21 cellular contexts compared by ENCODE assay signal in genomic region chr11:16749666-16750065, GRCh38. TPM values are rescaled to one million over a fixed set of nuclear protein-coding genes. Genes with fewer than 3 reads are reported as not detected.
DNase-seq lines count a peak whose midpoint lies in the region; ATAC-seq and TF ChIP-seq lines count a peak whose summit lies in the region.
"Had no signal": no experiment of that assay in that cellular context is flagged by ENCODE, and none has a peak within 500 bp of the region (broad histone marks: within the 10 kb centered on the region; RNA-seq: fewer than 3 reads in every experiment).

No MANE protein-coding gene starts in this region.

- no peaks in the 10 kb centered on the region for H3K27me3 Mint-ChIP-seq in CD8-positive, alpha-beta T cell (ENCODE audit: low read depth)
- H3K27me3 Mint-ChIP-seq in activated T-helper 1 cell treated with anti-CD3 and anti-CD28 coated beads, Interleukin-12 subunit alpha, Interleukin-12 subunit beta, Interleukin-2, Interleukin-4 antibody, amounts not matched to agents 30 ng/mL and 10 ng/mL and 1 ng/mL, durations not matched to agents 14 hours and 24 hours and 36 hours (ENCODE audit: insufficient read depth), result no peaks in the 10 kb centered on the region
- H3K27me3 Mint-ChIP-seq: activated naive CD8-positive, alpha-beta T cell treated with anti-CD3 and anti-CD28 coated beads, Interleukin-2, amount 10 ng/mL, durations not matched to agents 7 days and 5 days; naive thymus-derived CD4-positive, alpha-beta T cell had no signal

- H3K4me1 ChIP-seq in CD8-positive, alpha-beta T cell (ENCODE audit: insufficient read depth, low read length), result peaks cover 16% of the 10 kb centered on the region
- H3K4me1 ChIP-seq: transverse colon had no signal

- H3K4me3 ChIP-seq in CD8-positive, alpha-beta T cell (ENCODE audit: low read depth, low read length), result no peak overlapping the region
- H3K4me3 ChIP-seq: body of pancreas, right lobe of liver, transverse colon had no signal

- no peak for ATAC-seq in CD8-positive, alpha-beta T cell
- ATAC-seq in GM18861 (IDR thresholded peaks at IDR 0.05; ENCODE audit: unreplicated experiment) (peak; percentile 77), HG02759 (IDR thresholded peaks at IDR 0.05; ENCODE audit: unreplicated experiment) (peak; percentile 67), HG02852 (IDR thresholded peaks at IDR 0.05; ENCODE audit: unreplicated experiment) (no peak)
- ATAC-seq: body of pancreas; HCT116; HepG2; left colon; naive thymus-derived CD4-positive, alpha-beta T cell; right lobe of liver had no signal

- peaks cover 87% of the 10 kb centered on the region for H3K36me3 Mint-ChIP-seq in CD8-positive, alpha-beta T cell
- peaks cover 67% of the 10 kb centered on the region for H3K36me3 Mint-ChIP-seq in activated T-helper 1 cell treated with anti-CD3 and anti-CD28 coated beads, Interleukin-12 subunit alpha, Interleukin-12 subunit beta, Interleukin-2, Interleukin-4 antibody, amounts not matched to agents 30 ng/mL and 10 ng/mL and 1 ng/mL, durations not matched to agents 14 hours and 24 hours and 36 hours (ENCODE audit: low read depth)

- H3K36me3 ChIP-seq in CD8-positive, alpha-beta T cell (ENCODE audit: insufficient read depth, low read length), result peaks cover 41% of the 10 kb centered on the region

- DNase-seq in CD8-positive, alpha-beta T cell, result no peak
- no peak for DNase-seq in activated T-helper 1 cell treated with anti-CD3 and anti-CD28 coated beads, Interleukin-12 subunit alpha, Interleukin-12 subunit beta, Interleukin-2, Interleukin-4 antibody, amounts not matched to agents 30 ng/mL and 10 ng/mL and 1 ng/mL, durations not matched to agents 14 hours and 24 hours and 36 hours (ENCODE audit: low spot score)
- no peak for DNase-seq in GM19240 (ENCODE audit: insufficient read length, low spot score)
- no peak for DNase-seq in NCI-H446 (lab: John Stamatoyannopoulos, UW)
- DNase-seq: activated naive CD8-positive, alpha-beta T cell treated with anti-CD3 and anti-CD28 coated beads, Interleukin-2, amount 10 ng/mL, durations not matched to agents 7 days and 5 days; body of pancreas; DMS79 treated with DMSO at 0.1 percent for 48 hours; left colon; mesendoderm; naive thymus-derived CD4-positive, alpha-beta T cell; NCI-H2107; NCI-H69; right lobe of liver; SIG-M5; stimulated activated naive CD4-positive, alpha-beta T cell; transverse colon had no signal

- intact Hi-C loops in CD8-positive, alpha-beta T cell (cut with DNase I, micrococcal nuclease), result no loop called here
- intact Hi-C loops in activated T-helper 1 cell treated with anti-CD3 and anti-CD28 coated beads, Interleukin-12 subunit alpha, Interleukin-12 subunit beta, Interleukin-2, Interleukin-4 antibody, amounts not matched to agents 30 ng/mL and 10 ng/mL and 1 ng/mL, durations not matched to agents 14 hours and 24 hours and 36 hours (cut with micrococcal nuclease), result loop anchor here (1.0 kb wide), 1 partner anchor 11 kb away; the partner anchor contains the start of gene C11orf58

- no peak for TF ChIP-seq CTCF in CD8-positive, alpha-beta T cell (IDR thresholded peaks at IDR 0.05)

- peak overlapping the region; percentile 49 for H3K27ac Mint-ChIP-seq in CD8-positive, alpha-beta T cell
- peak overlapping the region; percentile 55 for H3K27ac Mint-ChIP-seq in activated T-helper 1 cell treated with anti-CD3 and anti-CD28 coated beads, Interleukin-12 subunit alpha, Interleukin-12 subunit beta, Interleukin-2, Interleukin-4 antibody, amounts not matched to agents 30 ng/mL and 10 ng/mL and 1 ng/mL, durations not matched to agents 14 hours and 24 hours and 36 hours
- H3K27ac Mint-ChIP-seq: activated naive CD8-positive, alpha-beta T cell treated with anti-CD3 and anti-CD28 coated beads, Interleukin-2, amount 10 ng/mL, durations not matched to agents 7 days and 5 days had no signal

- H3K27me3 ChIP-seq in CD8-positive, alpha-beta T cell (ENCODE audit: insufficient read depth, low read length), result no peaks in the 10 kb centered on the region
- H3K27me3 ChIP-seq: body of pancreas, right lobe of liver, transverse colon had no signal

- no peak overlapping the region for H3K27ac ChIP-seq in CD8-positive, alpha-beta T cell (ENCODE audit: low read depth, low read length)
- H3K27ac ChIP-seq: body of pancreas, right lobe of liver, transverse colon had no signal

- peaks cover 42% of the 10 kb centered on the region for H3K4me1 Mint-ChIP-seq in CD8-positive, alpha-beta T cell (ENCODE audit: low read depth)
- peaks cover 34% of the 10 kb centered on the region for H3K4me1 Mint-ChIP-seq in activated T-helper 1 cell treated with anti-CD3 and anti-CD28 coated beads, Interleukin-12 subunit alpha, Interleukin-12 subunit beta, Interleukin-2, Interleukin-4 antibody, amounts not matched to agents 30 ng/mL and 10 ng/mL and 1 ng/mL, durations not matched to agents 14 hours and 24 hours and 36 hours (ENCODE audit: low read depth)

- POLR2A ChIA-PET in CD8-positive, alpha-beta T cell (lab: Charles Lee), result interaction anchor here (1.0 kb wide), 1 partner anchor 11 kb away, joined by 5 read pairs; the partner anchor contains the start of gene C11orf58

- no peaks in the 10 kb centered on the region for H3K9me3 Mint-ChIP-seq in CD8-positive, alpha-beta T cell
- H3K9me3 Mint-ChIP-seq in activated T-helper 1 cell treated with anti-CD3 and anti-CD28 coated beads, Interleukin-12 subunit alpha, Interleukin-12 subunit beta, Interleukin-2, Interleukin-4 antibody, amounts not matched to agents 30 ng/mL and 10 ng/mL and 1 ng/mL, durations not matched to agents 14 hours and 24 hours and 36 hours, result no peaks in the 10 kb centered on the region
- H3K9me3 Mint-ChIP-seq: activated naive CD8-positive, alpha-beta T cell treated with anti-CD3 and anti-CD28 coated beads, Interleukin-2, amount 10 ng/mL, durations not matched to agents 7 days and 5 days had no signal

- CTCF ChIA-PET in CD8-positive, alpha-beta T cell (lab: Charles Lee), result interaction anchor here (1.3 kb wide), 2 partner anchors 10 to 634 kb away, joined by 3 read pairs; no protein-coding TSS in a partner anchor

- H3K9me3 ChIP-seq in CD8-positive, alpha-beta T cell (ENCODE audit: low read length), result no peaks in the 10 kb centered on the region
- H3K9me3 ChIP-seq: body of pancreas, right lobe of liver, transverse colon had no signal

- H3K4me3 Mint-ChIP-seq in CD8-positive, alpha-beta T cell, result no peak overlapping the region
- H3K4me3 Mint-ChIP-seq in activated T-helper 1 cell treated with anti-CD3 and anti-CD28 coated beads, Interleukin-12 subunit alpha, Interleukin-12 subunit beta, Interleukin-2, Interleukin-4 antibody, amounts not matched to agents 30 ng/mL and 10 ng/mL and 1 ng/mL, durations not matched to agents 14 hours and 24 hours and 36 hours, result no peak overlapping the region
- H3K4me3 Mint-ChIP-seq: activated naive CD8-positive, alpha-beta T cell treated with anti-CD3 and anti-CD28 coated beads, Interleukin-2, amount 10 ng/mL, durations not matched to agents 7 days and 5 days; naive thymus-derived CD4-positive, alpha-beta T cell had no signal

RNA-seq across cellular contexts. Expression of gene C11orf58, which starts 11.2 kb away (rescaled TPM):
- 100 to 1,000 TPM; 148 to 157 TPM for total RNA-seq in CD8-positive, alpha-beta T cell
- total RNA-seq in activated T-helper 1 cell treated with anti-CD3 and anti-CD28 coated beads, Interleukin-12 subunit alpha, Interleukin-12 subunit beta, Interleukin-2, Interleukin-4 antibody, amounts not matched to agents 30 ng/mL and 10 ng/mL and 1 ng/mL, durations not matched to agents 14 hours and 24 hours and 36 hours, result 150 and 152 TPM in 2 replicates

Comparison
In these comparisons a context has a peak if more than half of its experiments do, and no peak if none do; other contexts are left out.
1. ATAC-seq: peak in GM18861 (single experiment) and HG02759 (single experiment); none in CD8-positive, alpha-beta T cell (single experiment) and HG02852 (single experiment).